In the genomic region with DNA sequence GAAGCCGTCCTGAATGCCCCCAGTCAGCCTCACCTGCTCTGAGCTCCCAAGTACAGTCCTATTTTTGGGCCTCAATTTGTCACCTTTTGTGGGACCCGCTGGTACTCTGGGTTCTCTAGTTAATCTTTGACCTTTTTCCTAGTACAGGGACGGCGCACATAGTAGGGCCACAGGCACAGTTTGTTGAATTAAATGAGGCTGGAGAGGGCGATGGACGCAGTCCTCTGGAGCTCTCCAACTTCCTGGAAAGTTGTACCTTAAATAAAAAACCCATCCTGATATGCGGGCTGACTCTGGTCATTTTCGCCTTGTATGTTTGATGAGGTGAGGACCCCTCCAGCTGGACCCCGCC, we compare ENCODE assay signal across 11 cellular contexts. TPM values are rescaled to one million over a fixed set of nuclear protein-coding genes. Genes with fewer than 3 reads are reported as not detected.
A peak's percentile ranks its signal among the peaks of the same experiment; 100 is the strongest.
DNase-seq lines count a peak whose midpoint lies in the region; ATAC-seq and TF ChIP-seq lines count a peak whose summit lies in the region.
"Had no signal": no experiment of that assay in that cellular context is flagged by ENCODE, and none has a peak within 500 bp of the region (broad histone marks: within the 10 kb centered on the region; RNA-seq: fewer than 3 reads in every experiment).

No MANE protein-coding gene starts in this region.

- H3K23ac ChIP-seq in IMR-90 (ENCODE audit: low read depth, low read length): no peak overlapping the region

- H3K27me3 Mint-ChIP-seq in CD4-positive, CD25-positive, alpha-beta regulatory T cell: peaks cover 39% of the 10 kb centered on the region
- no peaks in the 10 kb centered on the region for H3K27me3 Mint-ChIP-seq in osteocyte (ENCODE audit: unreplicated experiment)

- no peaks in the 10 kb centered on the region for H3K36me3 Mint-ChIP-seq in CD4-positive, CD25-positive, alpha-beta regulatory T cell
- H3K36me3 Mint-ChIP-seq in osteocyte (ENCODE audit: unreplicated experiment): no peaks in the 10 kb centered on the region

- H3K4me2 ChIP-seq in IMR-90 (ENCODE audit: low read depth, low read length): peak overlapping the region; percentile 63; the same call in 1 of the 2 replicates

- no peaks in the 10 kb centered on the region for H3K79me1 ChIP-seq in IMR-90 (ENCODE audit: low read depth in 1 of 2, low read length in 2 of 2)

- H3K4me1 Mint-ChIP-seq in CD4-positive, CD25-positive, alpha-beta regulatory T cell: peaks cover 0 to 27% (median 7%) of the 10 kb centered on the region in 4 donors
- H3K4me1 Mint-ChIP-seq in osteocyte (ENCODE audit: unreplicated experiment): peaks cover 16% of the 10 kb centered on the region

- TF ChIP-seq POLR2A in IMR-90 (IDR thresholded peaks at IDR 0.05; ENCODE audit: low read depth, low read length): no peak

- dilution Hi-C loops in IMR-90 (cut with HindIII; ENCODE audit: low sequenced_read_pairs, unreplicated experiment): no loop called here

- no peak overlapping the region for H3K56ac ChIP-seq in IMR-90 (ENCODE audit: extremely low read depth, insufficient read depth, low read length)

- no peaks in the 10 kb centered on the region for H3K9me3 ChIP-seq in CD4-positive, CD25-positive, alpha-beta regulatory T cell (ENCODE audit: control insufficient read depth in 2 of 2, low read length in 2 of 2)
- no peaks in the 10 kb centered on the region for H3K9me3 ChIP-seq in IMR-90 (ENCODE audit: control insufficient read depth, insufficient read depth, low read length)

- no peak overlapping the region for H2AK5ac ChIP-seq in IMR-90 (ENCODE audit: low read depth, low read length)

- H3K36me3 ChIP-seq in CD4-positive, CD25-positive, alpha-beta regulatory T cell (ENCODE audit: control insufficient read depth, insufficient read depth, low read length): no peaks in the 10 kb centered on the region
- H3K36me3 ChIP-seq in IMR-90 (ENCODE audit: control insufficient read depth, insufficient read depth, low read length): no peaks in the 10 kb centered on the region

- H3K27ac ChIP-seq in CD4-positive, CD25-positive, alpha-beta regulatory T cell (ENCODE audit: insufficient read depth, low read length, poor library complexity, severe bottlenecking): no peak overlapping the region
- H3K27ac ChIP-seq in IMR-90 (ENCODE audit: insufficient read depth, low read length): no peak overlapping the region

- no peak for ATAC-seq in CD4-positive, CD25-positive, alpha-beta regulatory T cell (ENCODE audit: low read depth in 2 of 2)
- ATAC-seq in IMR-90 (ENCODE audit: low read depth) (no peak), GM21515 (IDR thresholded peaks at IDR 0.05; ENCODE audit: unreplicated experiment) (no peak), GM19023 (IDR thresholded peaks at IDR 0.05; ENCODE audit: unreplicated experiment) (no peak)

- no peak overlapping the region for H3K9ac ChIP-seq in IMR-90 (ENCODE audit: low read depth, low read length)

- BruUV-seq in IMR-90 (replicated peaks; lab: Mats Ljungman, UMichigan): no TSS peak

- intact Hi-C loops in IMR-90 (cut with micrococcal nuclease): loop anchor here (1.0 kb wide), 1 partner anchor 58 kb away; no protein-coding TSS in a partner anchor

- TF ChIP-seq RAD21 in IMR-90 (IDR thresholded peaks at IDR 0.05; ENCODE audit: low read length): no peak

- no peaks in the 10 kb centered on the region for H3K9me3 Mint-ChIP-seq in CD4-positive, CD25-positive, alpha-beta regulatory T cell
- H3K9me3 Mint-ChIP-seq in osteocyte (ENCODE audit: unreplicated experiment): no peaks in the 10 kb centered on the region

- peak overlapping the region; percentile 87 for H2AFZ ChIP-seq in IMR-90 (replicated peaks; ENCODE audit: low read length, poor library complexity)

- H4K8ac ChIP-seq in IMR-90 (ENCODE audit: low read depth in 2 of 2, low read length in 2 of 2): no peak overlapping the region

- no peak overlapping the region for H4K5ac ChIP-seq in IMR-90 (ENCODE audit: low read depth, low read length)

- TF ChIP-seq CTCF in IMR-90 (conservative IDR thresholded peaks at IDR 0.05; ENCODE audit: low read depth, low read length) (no peak), osteocyte (IDR thresholded peaks at IDR 0.05) (no peak)

- no peaks in the 10 kb centered on the region for H3K9me1 ChIP-seq in IMR-90 (ENCODE audit: insufficient read depth, low read length)

- POLR2A ChIA-PET in IMR-90 (lab: Charles Lee; ENCODE audit: unreplicated experiment): no interaction called here

- no peak overlapping the region for H3K18ac ChIP-seq in IMR-90 (ENCODE audit: low read depth, low read length)

- in situ Hi-C loops in IMR-90 (cut with MboI; ENCODE audit: low sequenced_read_pairs): no loop called here

- no peak overlapping the region for H2AK9ac ChIP-seq in IMR-90 (replicated peaks; ENCODE audit: low read depth, low read length, poor library complexity)

- no peak overlapping the region for H3K27ac Mint-ChIP-seq in CD4-positive, CD25-positive, alpha-beta regulatory T cell
- no peak overlapping the region for H3K27ac Mint-ChIP-seq in osteocyte (ENCODE audit: unreplicated experiment)

- H4K20me1 ChIP-seq in IMR-90 (ENCODE audit: insufficient read depth, low read length): no peaks in the 10 kb centered on the region

- CTCF ChIA-PET in IMR-90 (lab: Yijun Ruan, JAX): interaction anchor here (0.7 kb wide), 1 partner anchor 90 kb away, joined by 3 read pairs; no protein-coding TSS in a partner anchor

- peak overlapping the region; percentile 46 to 69 (median 62) for H3K4me3 Mint-ChIP-seq in CD4-positive, CD25-positive, alpha-beta regulatory T cell
- H3K4me3 Mint-ChIP-seq in osteocyte (ENCODE audit: unreplicated experiment): peak overlapping the region; percentile 14

- no peak overlapping the region for H2BK20ac ChIP-seq in IMR-90 (ENCODE audit: low read depth, low read length)

- H3K4me1 ChIP-seq in CD4-positive, CD25-positive, alpha-beta regulatory T cell (ENCODE audit: control insufficient read depth, insufficient read depth, low read length, poor library complexity, severe bottlenecking): peaks cover 26% of the 10 kb centered on the region
- H3K4me1 ChIP-seq in IMR-90 (ENCODE audit: control insufficient read depth, insufficient read depth, low read length): peaks cover 4% of the 10 kb centered on the region

- H4K91ac ChIP-seq in IMR-90 (ENCODE audit: insufficient read depth, low read depth, low read length): no peak overlapping the region

- no peak overlapping the region for H3K4ac ChIP-seq in IMR-90 (ENCODE audit: low read depth, low read length)

- H3K27me3 ChIP-seq in CD4-positive, CD25-positive, alpha-beta regulatory T cell (ENCODE audit: control insufficient read depth, insufficient read depth, low read length): peaks cover 10% of the 10 kb centered on the region
- peaks cover 21% of the 10 kb centered on the region; the same call in 1 of the 2 replicates for H3K27me3 ChIP-seq in IMR-90 (ENCODE audit: control insufficient read depth, insufficient read depth, low read length)

- no peak overlapping the region for H2BK5ac ChIP-seq in IMR-90 (ENCODE audit: low read depth, low read length, poor library complexity, severe bottlenecking)

- DNase-seq in CD4-positive, CD25-positive, alpha-beta regulatory T cell: no peak
- no peak for DNase-seq in IMR-90
- DNase-seq in epidermal melanocyte (ENCODE audit: insufficient read length, low spot score): peak; percentile 14
- no peak for DNase-seq in osteocyte (ENCODE audit: extremely low spot score, unreplicated experiment)
- no peak for DNase-seq in HuH-7.5 (ENCODE audit: low spot score)
- no peak for DNase-seq in NCI-H2081 (lab: John Stamatoyannopoulos, UW)
- DNase-seq: NCI-H1417 treated with DMSO at 0.1 percent for 48 hours had no signal

- no peak overlapping the region for H3K14ac ChIP-seq in IMR-90 (replicated peaks; ENCODE audit: low read depth, low read length)

- H2BK15ac ChIP-seq in IMR-90 (ENCODE audit: low read depth, low read length): no peak overlapping the region

- WGBS in IMR-90 (ENCODE audit: extremely low coverage in 2 of 2, insufficient read length in 1 of 2), 2 experiments: 100% methylated on average over 1 of the region's 9 CpGs; no CpG with 5 or more reads in 1 of the 2 experiments

- no peak overlapping the region for H3K4me3 ChIP-seq in CD4-positive, CD25-positive, alpha-beta regulatory T cell (ENCODE audit: low read depth, low read length)
- H3K4me3 ChIP-seq in IMR-90 (ENCODE audit: insufficient read depth, low read depth, low read length): no peak overlapping the region

- H2BK120ac ChIP-seq in IMR-90 (ENCODE audit: low read depth, low read length): no peak overlapping the region

RNA-seq across cellular contexts. Expression of a gene that starts 4.8 kb away (rescaled TPM):
- not detected for total RNA-seq in CD4-positive, CD25-positive, alpha-beta regulatory T cell
- not detected for polyA plus RNA-seq in CD4-positive, CD25-positive, alpha-beta regulatory T cell
- total RNA-seq in IMR-90 (2012; rRNA removed): not detected in 2 replicates
- polyA plus RNA-seq in IMR-90 (2012; rRNA removed): not detected in 2 replicates
- 0.03 TPM in 1 of 2 replicates, not detected in the other for polyA plus RNA-seq in IMR-90 (2012; cell fraction: cytosol; rRNA removed)
- 0.03 TPM in 1 of 2 replicates, not detected in the other for polyA plus RNA-seq in IMR-90 (2012; cell fraction: nucleus; rRNA removed; ENCODE audit: low replicate concordance)
- total RNA-seq in osteocyte: not detected in 2 replicates
- total RNA-seq: mononuclear cell had no signal

RNA-seq across cellular contexts. Expression of a gene that starts 5.1 kb away (rescaled TPM):
- total RNA-seq in CD4-positive, CD25-positive, alpha-beta regulatory T cell: not detected
- polyA plus RNA-seq in CD4-positive, CD25-positive, alpha-beta regulatory T cell: not detected
- total RNA-seq in IMR-90 (2012; rRNA removed): not detected in 2 replicates
- polyA plus RNA-seq in IMR-90 (2012; rRNA removed): not detected in 2 replicates
- not detected in 2 replicates for polyA plus RNA-seq in IMR-90 (2012; cell fraction: cytosol; rRNA removed)
- not detected in 2 replicates for polyA plus RNA-seq in IMR-90 (2012; cell fraction: nucleus; rRNA removed; ENCODE audit: low replicate concordance)
- not detected in 2 replicates for total RNA-seq in osteocyte
- total RNA-seq: mononuclear cell had no signal
- polyA plus RNA-seq: esophagus had no signal

RNA-seq across cellular contexts. Expression of a gene that starts 6.0 kb away (rescaled TPM):
- total RNA-seq in CD4-positive, CD25-positive, alpha-beta regulatory T cell: 16.8 TPM
- 10 to 100 TPM; 40.3 to 65.6 (median 47.5) TPM for polyA plus RNA-seq in CD4-positive, CD25-positive, alpha-beta regulatory T cell
- 22.2 and 22.8 TPM in 2 replicates for total RNA-seq in IMR-90 (2012; rRNA removed)
- polyA plus RNA-seq in IMR-90 (2012; rRNA removed): 57.7 and 78.6 TPM in 2 replicates
- polyA plus RNA-seq in IMR-90 (2012; cell fraction: cytosol; rRNA removed): 79.2 and 84.3 TPM in 2 replicates
- polyA plus RNA-seq in IMR-90 (2012; cell fraction: nucleus; rRNA removed; ENCODE audit: low replicate concordance): 27.4 and 38.4 TPM in 2 replicates
- total RNA-seq in osteocyte: 26.8 and 28.6 TPM in 2 replicates

RNA-seq across cellular contexts. Expression of a gene that starts 8.0 kb away (rescaled TPM):
- not detected for total RNA-seq in CD4-positive, CD25-positive, alpha-beta regulatory T cell
- polyA plus RNA-seq in CD4-positive, CD25-positive, alpha-beta regulatory T cell: 1 to 10 TPM in 2 of 4 donors, under 1 TPM in 1, not detected in 1; 0.53 to 1.3 (median 1.1) TPM
- total RNA-seq in IMR-90 (2012; rRNA removed) (not detected in 2 replicates), osteocyte (not detected in 2 replicates)
- polyA plus RNA-seq in IMR-90 (2012; rRNA removed): not detected in 2 replicates
- not detected in 2 replicates for polyA plus RNA-seq in IMR-90 (2012; cell fraction: cytosol; rRNA removed)
- polyA plus RNA-seq in IMR-90 (2012; cell fraction: nucleus; rRNA removed; ENCODE audit: low replicate concordance): 0.14 TPM in 1 of 2 replicates, not detected in the other
- total RNA-seq: mononuclear cell had no signal

RNA-seq across cellular contexts. Expression of a gene that starts 13.6 kb away (rescaled TPM):
- total RNA-seq in CD4-positive, CD25-positive, alpha-beta regulatory T cell: 7.0 TPM
- polyA plus RNA-seq in CD4-positive, CD25-positive, alpha-beta regulatory T cell: 1 to 10 TPM in 3 of 4 donors, under 1 TPM in 1; 0.53 to 2.9 (median 2.1) TPM
- total RNA-seq in IMR-90 (2012; rRNA removed) (0.28 TPM in 1 of 2 replicates, not detected in the other), osteocyte (0.89 and 1.1 TPM in 2 replicates)
- polyA plus RNA-seq in IMR-90 (2012; rRNA removed): 0.30 and 0.43 TPM in 2 replicates
- polyA plus RNA-seq in IMR-90 (2012; cell fraction: cytosol; rRNA removed): 0.24 and 1.2 TPM in 2 replicates
- polyA plus RNA-seq in IMR-90 (2012; cell fraction: nucleus; rRNA removed; ENCODE audit: low replicate concordance): 3.8 and 5.8 TPM in 2 replicates
